In the genomic region with DNA sequence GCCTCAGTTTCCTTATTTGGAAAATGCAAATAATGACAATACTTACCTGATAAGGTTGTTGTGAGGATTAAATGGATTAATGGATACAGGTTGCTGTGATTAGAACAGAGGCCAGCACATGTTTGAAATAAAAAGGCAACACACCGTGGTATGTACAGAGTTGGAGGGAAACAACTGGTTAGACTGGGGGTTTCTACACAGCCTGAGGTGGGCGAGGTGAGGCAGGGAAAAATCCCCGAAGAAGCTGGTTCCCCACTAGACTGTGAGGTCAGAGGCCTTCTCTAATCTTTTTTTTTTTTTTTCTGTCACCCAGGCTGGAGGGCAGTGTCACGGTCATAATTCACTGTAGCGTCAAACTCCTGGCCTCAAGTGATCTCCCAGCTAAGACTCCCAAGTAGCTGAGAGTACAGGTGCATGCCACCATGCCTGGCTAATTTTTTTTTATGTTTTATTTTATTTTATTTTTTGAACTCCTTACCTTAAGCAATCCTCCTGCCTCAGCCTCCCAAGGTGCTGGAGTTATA, we compare ENCODE assay signal across 10 cellular contexts. TPM values are rescaled to one million over a fixed set of nuclear protein-coding genes. Genes with fewer than 3 reads are reported as not detected.
DNase-seq lines count a peak whose midpoint lies in the region; TF ChIP-seq lines count a peak whose summit lies in the region.
"Had no signal": no experiment of that assay in that cellular context is flagged by ENCODE, and none has a peak within 500 bp of the region (broad histone marks: within the 10 kb centered on the region; RNA-seq: fewer than 3 reads in every experiment).

No MANE protein-coding gene starts in this region.

- TF ChIP-seq CTCF in LNCaP clone FGC (IDR thresholded peaks at IDR 0.05; ENCODE audit: control insufficient read depth, extremely low read depth, insufficient read depth) (no peak), neural crest cell (conservative IDR thresholded peaks at IDR 0.05) (no peak), vagina (IDR thresholded peaks at IDR 0.05) (no peak)

- peak overlapping the region; percentile 64 for H3K4me3 ChIP-seq in LNCaP clone FGC (ENCODE audit: low read depth, low read length)
- no peak overlapping the region for H3K4me3 ChIP-seq in vagina

- no peaks in the 10 kb centered on the region for H3K9me3 ChIP-seq in vagina

- H3K36me3 Mint-ChIP-seq in T-helper 1 cell treated with Interleukin-12 subunit alpha and Interleukin-12 subunit beta and Interleukin-4 antibody, amounts not matched to agents 30 μg/mL and 1 μg/mL, for 36 hours (ENCODE audit: low read depth): peaks cover 7% of the 10 kb centered on the region
- peaks cover 23% of the 10 kb centered on the region for H3K36me3 Mint-ChIP-seq in activated T-helper 2 cell treated with anti-CD3 and anti-CD28 coated beads, Interferon-gamma antibody, Interleukin-2, Interleukin-4, amounts not matched to agents 10 μg/mL and 5 μg/mL and 100 μg/mL, durations not matched to agents 14 hours and 24 hours and 36 hours (ENCODE audit: low read depth)
- peaks cover 23% of the 10 kb centered on the region for H3K36me3 Mint-ChIP-seq in neural crest cell (ENCODE audit: low read depth)

- peaks cover 37% of the 10 kb centered on the region for H3K4me1 ChIP-seq in vagina

- H3K27ac Mint-ChIP-seq in T-helper 1 cell treated with Interleukin-12 subunit alpha and Interleukin-12 subunit beta and Interleukin-4 antibody, amounts not matched to agents 30 μg/mL and 1 μg/mL, for 36 hours: peak overlapping the region; percentile 52
- H3K27ac Mint-ChIP-seq in activated T-helper 2 cell treated with anti-CD3 and anti-CD28 coated beads, Interferon-gamma antibody, Interleukin-2, Interleukin-4, amounts not matched to agents 10 μg/mL and 5 μg/mL and 100 μg/mL, durations not matched to agents 14 hours and 24 hours and 36 hours: no peak overlapping the region
- no peak overlapping the region for H3K27ac Mint-ChIP-seq in neural crest cell (ENCODE audit: unreplicated experiment)

- no peaks in the 10 kb centered on the region for H3K36me3 ChIP-seq in vagina

- peak overlapping the region; percentile 85 for H3K4me3 Mint-ChIP-seq in T-helper 1 cell treated with Interleukin-12 subunit alpha and Interleukin-12 subunit beta and Interleukin-4 antibody, amounts not matched to agents 30 μg/mL and 1 μg/mL, for 36 hours
- peak overlapping the region; percentile 96 for H3K4me3 Mint-ChIP-seq in activated T-helper 2 cell treated with anti-CD3 and anti-CD28 coated beads, Interferon-gamma antibody, Interleukin-2, Interleukin-4, amounts not matched to agents 10 μg/mL and 5 μg/mL and 100 μg/mL, durations not matched to agents 14 hours and 24 hours and 36 hours (ENCODE audit: low read depth)
- peak overlapping the region; percentile 47 for H3K4me3 Mint-ChIP-seq in neural crest cell

- TF ChIP-seq POLR2A in vagina (IDR thresholded peaks at IDR 0.05): no peak

- intact Hi-C loops in activated T-helper 2 cell treated with anti-CD3 and anti-CD28 coated beads, Interferon-gamma antibody, Interleukin-2, Interleukin-4, amounts not matched to agents 10 μg/mL and 5 μg/mL and 100 μg/mL, durations not matched to agents 14 hours and 24 hours and 36 hours (cut with micrococcal nuclease): loop anchor here (5.0 to 10.0 kb wide), 5 partner anchors 125 to 652 kb away; a partner anchor contains a TSS
- intact Hi-C loops in vagina (cut with DNase I): no loop called here

- no peaks in the 10 kb centered on the region for H3K27me3 ChIP-seq in vagina

- H3K27ac ChIP-seq in vagina: no peak overlapping the region

- H3K9me3 Mint-ChIP-seq in T-helper 1 cell treated with Interleukin-12 subunit alpha and Interleukin-12 subunit beta and Interleukin-4 antibody, amounts not matched to agents 30 μg/mL and 1 μg/mL, for 36 hours: no peaks in the 10 kb centered on the region
- H3K9me3 Mint-ChIP-seq in activated T-helper 2 cell treated with anti-CD3 and anti-CD28 coated beads, Interferon-gamma antibody, Interleukin-2, Interleukin-4, amounts not matched to agents 10 μg/mL and 5 μg/mL and 100 μg/mL, durations not matched to agents 14 hours and 24 hours and 36 hours: no peaks in the 10 kb centered on the region
- H3K9me3 Mint-ChIP-seq in neural crest cell: peaks cover 4% of the 10 kb centered on the region

- DNase-seq in T-helper 1 cell (no peak), LNCaP clone FGC (ENCODE audit: low read depth) (no peak), neural crest cell (ENCODE audit: low read depth, low spot score) (no peak), medulla oblongata (ENCODE audit: extremely low spot score) (no peak), DMS114 treated with DMSO at 0.1 percent for 48 hours (lab: John Stamatoyannopoulos, UW; ENCODE audit: unreplicated experiment) (no peak), vagina (ENCODE audit: extremely low spot score in 2 of 2) (no peak)
- DNase-seq in activated T-helper 2 cell treated with anti-CD3 and anti-CD28 coated beads, Interferon-gamma antibody, Interleukin-2, Interleukin-4, amounts not matched to agents 10 μg/mL and 5 μg/mL and 100 μg/mL, durations not matched to agents 14 hours and 24 hours and 36 hours (ENCODE audit: low spot score): no peak
- DNase-seq: effector CD8-positive, alpha-beta T cell; NCI-H1417 had no signal

- peaks cover 4% of the 10 kb centered on the region for H3K27me3 Mint-ChIP-seq in T-helper 1 cell treated with Interleukin-12 subunit alpha and Interleukin-12 subunit beta and Interleukin-4 antibody, amounts not matched to agents 30 μg/mL and 1 μg/mL, for 36 hours (ENCODE audit: low read depth)
- no peaks in the 10 kb centered on the region for H3K27me3 Mint-ChIP-seq in activated T-helper 2 cell treated with anti-CD3 and anti-CD28 coated beads, Interferon-gamma antibody, Interleukin-2, Interleukin-4, amounts not matched to agents 10 μg/mL and 5 μg/mL and 100 μg/mL, durations not matched to agents 14 hours and 24 hours and 36 hours (ENCODE audit: low read depth)
- H3K27me3 Mint-ChIP-seq in neural crest cell (ENCODE audit: low read depth): no peaks in the 10 kb centered on the region

- H3K4me1 Mint-ChIP-seq in T-helper 1 cell treated with Interleukin-12 subunit alpha and Interleukin-12 subunit beta and Interleukin-4 antibody, amounts not matched to agents 30 μg/mL and 1 μg/mL, for 36 hours (ENCODE audit: low read depth): peaks cover 20% of the 10 kb centered on the region
- H3K4me1 Mint-ChIP-seq in activated T-helper 2 cell treated with anti-CD3 and anti-CD28 coated beads, Interferon-gamma antibody, Interleukin-2, Interleukin-4, amounts not matched to agents 10 μg/mL and 5 μg/mL and 100 μg/mL, durations not matched to agents 14 hours and 24 hours and 36 hours (ENCODE audit: low read depth): peaks cover 24% of the 10 kb centered on the region
- H3K4me1 Mint-ChIP-seq in neural crest cell: peaks cover 52% of the 10 kb centered on the region

RNA-seq across cellular contexts. Expression of a gene that starts 1.2 kb away (rescaled TPM):
- total RNA-seq in activated T-helper 2 cell treated with anti-CD3 and anti-CD28 coated beads, Interferon-gamma antibody, Interleukin-2, Interleukin-4, amounts not matched to agents 10 μg/mL and 5 μg/mL and 100 μg/mL, durations not matched to agents 14 hours and 24 hours and 36 hours: 16.8 and 18.2 TPM in 2 replicates
- total RNA-seq in neural crest cell: 28.5 and 28.9 TPM in 2 replicates
- total RNA-seq in vagina: 9.1 TPM
